ENCODE assay signal across 8 cellular contexts in genomic region chr15:42059661-42060476, GRCh38. TPM values are rescaled to one million over a fixed set of nuclear protein-coding genes. Genes with fewer than 3 reads are reported as not detected.
A peak's percentile ranks its signal among the peaks of the same experiment; 100 is the strongest.
DNase-seq lines count a peak whose midpoint lies in the region; ATAC-seq and TF ChIP-seq lines count a peak whose summit lies in the region.

No MANE protein-coding gene starts in this region.

- no peaks in the 10 kb centered on the region for H3K36me3 Mint-ChIP-seq in naive thymus-derived CD8-positive, alpha-beta T cell

- POLR2A ChIA-PET in naive thymus-derived CD8-positive, alpha-beta T cell (lab: Charles Lee): no interaction called here

- H3K27ac ChIP-seq in stomach: no peak overlapping the region

- H3K4me3 Mint-ChIP-seq in naive thymus-derived CD8-positive, alpha-beta T cell: no peak overlapping the region

- peak overlapping the region in 3 of 10 donors; percentile 32 to 83 (median 45) for H3K27ac Mint-ChIP-seq in naive thymus-derived CD8-positive, alpha-beta T cell

- peaks cover 12 to 21% (median 14%) of the 10 kb centered on the region in 4 donors for H3K4me1 ChIP-seq in stomach

- peaks cover 3 to 12% (median 10%) of the 10 kb centered on the region in 4 donors for H3K4me1 Mint-ChIP-seq in naive thymus-derived CD8-positive, alpha-beta T cell

- no peak for TF ChIP-seq POLR2A in stomach (IDR thresholded peaks at IDR 0.05)

- DNase-seq in activated gamma-delta T cell treated with Interleukin-2 at 50 U/mL for 16 hours: peak; percentile 70
- DNase-seq in activated gamma-delta T cell (lab: John Stamatoyannopoulos, UW): no peak
- peak; percentile 71 for DNase-seq in NCI-H748 (lab: John Stamatoyannopoulos, UW; ENCODE audit: unreplicated experiment)
- DNase-seq in activated CD8-positive, alpha-beta memory T cell treated with anti-CD3 and anti-CD28 coated beads for 24 hours: peak; percentile 89
- DNase-seq in epithelial cell of esophagus (ENCODE audit: low read depth): peak; percentile 56
- DNase-seq in naive thymus-derived CD8-positive, alpha-beta T cell: peak; percentile 38 to 78 (median 62)
- peak; percentile 77 for DNase-seq in stomach

- no peaks in the 10 kb centered on the region for H3K9me3 ChIP-seq in stomach

- peak; percentile 31 to 52 for ATAC-seq in naive thymus-derived CD8-positive, alpha-beta T cell
- ATAC-seq in HG03135 (IDR thresholded peaks at IDR 0.05; ENCODE audit: unreplicated experiment): no peak

- no peak for TF ChIP-seq EP300 in stomach (IDR thresholded peaks at IDR 0.05)

- H3K27me3 Mint-ChIP-seq in naive thymus-derived CD8-positive, alpha-beta T cell: peaks cover 13 to 43% (median 30%) of the 10 kb centered on the region in 5 donors

- peak; percentile 94 for TF ChIP-seq CTCF in epithelial cell of esophagus (IDR thresholded peaks at IDR 0.05; ENCODE audit: insufficient read depth, low read depth, low read length, missing control alignments)
- peak in 5 of 7 experiments; percentile 61 to 92 (median 88) for TF ChIP-seq CTCF in stomach (IDR thresholded peaks at IDR 0.05)

- intact Hi-C loops in stomach (cut with DNase I; ENCODE audit: low total_unique reads): loop anchor here (5.0 kb wide), 1 partner anchor 73 kb away; no protein-coding TSS in a partner anchor

- WGBS in stomach, 5 donors: 44 to 49% (median 45%) methylated on average over 14 of the region's 14 CpGs

- H3K4me3 ChIP-seq in epithelial cell of esophagus (ENCODE audit: low read length) (no peak overlapping the region), stomach (no peak overlapping the region)

- H3K27me3 ChIP-seq in stomach: peaks cover 0 to 17% (median 5%) of the 10 kb centered on the region in 3 donors

- H3K9me3 Mint-ChIP-seq in naive thymus-derived CD8-positive, alpha-beta T cell: no peaks in the 10 kb centered on the region

- no peaks in the 10 kb centered on the region for H3K36me3 ChIP-seq in stomach

RNA-seq across cellular contexts. Expression of gene PLA2G4D, which starts 34.5 kb away (rescaled TPM):
- total RNA-seq in naive thymus-derived CD8-positive, alpha-beta T cell: not detected
- polyA plus RNA-seq in naive thymus-derived CD8-positive, alpha-beta T cell: not detected
- total RNA-seq in stomach: 1 to 10 TPM in 2 of 5 donors, not detected in 3; 1.2 to 2.9 TPM
- polyA plus RNA-seq in stomach: 1 to 10 TPM in 1 of 3 donors, under 1 TPM in 1, not detected in 1; 0.18 to 3.2 TPM

RNA-seq across cellular contexts. Expression of gene PLA2G4E, which starts 39.0 kb away (rescaled TPM):
- total RNA-seq in naive thymus-derived CD8-positive, alpha-beta T cell: not detected
- not detected for polyA plus RNA-seq in naive thymus-derived CD8-positive, alpha-beta T cell
- not detected for total RNA-seq in stomach
- polyA plus RNA-seq in stomach: under 1 TPM in 1 of 3 donors, not detected in 2; 0.78 TPM
